Comparison of ENCODE assay signal across 33 cellular contexts in the genomic region with DNA sequence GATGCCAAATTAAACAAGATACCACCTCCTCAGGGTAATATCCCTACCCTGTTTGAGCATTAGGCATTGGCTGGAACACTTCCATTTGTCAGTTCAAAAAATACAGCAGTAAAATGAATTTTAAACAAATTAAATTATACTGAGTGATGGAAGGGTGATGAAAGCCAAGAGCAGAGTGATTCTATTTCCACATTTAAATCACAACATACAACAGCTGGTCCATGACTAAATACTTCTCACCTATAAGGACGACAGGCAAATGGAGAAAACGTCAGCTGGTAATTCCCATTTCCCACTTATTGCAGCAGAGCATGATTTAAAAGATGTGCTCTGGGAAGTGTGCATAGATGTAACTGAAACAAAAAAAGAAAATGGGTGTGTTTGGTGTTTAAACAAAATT.
"Had no signal": no experiment of that assay in that cellular context is flagged by ENCODE, and none has a peak within 500 bp of the region (broad histone marks: within the 10 kb centered on the region; RNA-seq: fewer than 3 reads in every experiment).

No MANE protein-coding gene starts in this region.

- H3K27ac ChIP-seq: adrenal gland, ascending aorta, brain microvascular endothelial cell, breast epithelium, cardiac muscle cell had no signal

- ATAC-seq: activated naive CD4-positive, alpha-beta T cell treated with anti-CD3 and anti-CD28 coated beads, Interleukin-2, amount 50 U/mL, for 72 hours; activated naive CD8-positive, alpha-beta T cell treated with anti-CD3 and anti-CD28 coated beads, Interleukin-2, amount 50 U/mL, for 24 hours; activated T-cell treated with anti-CD3 and anti-CD28 coated beads, Interleukin-2, amount 50 U/mL, for 4 hours; activated T-cell treated with anti-CD3 and anti-CD28 coated beads, Interleukin-2, amount 50 U/mL, for 72 hours; activated T-helper 17 cell treated with anti-CD3 and anti-CD28 coated beads, Interleukin-2, amount 50 U/mL, for 72 hours had no signal

- H3K36me3 ChIP-seq: adrenal gland, ascending aorta, brain microvascular endothelial cell, breast epithelium, cardiac muscle cell had no signal

- H3K4me1 ChIP-seq: adrenal gland, ascending aorta, breast epithelium had no signal

- H3K9me3 ChIP-seq: adrenal gland, ascending aorta, breast epithelium had no signal

- H3K27me3 ChIP-seq: adrenal gland, ascending aorta, brain microvascular endothelial cell, breast epithelium, cardiac muscle cell had no signal

- H3K4me3 ChIP-seq: adrenal gland, ascending aorta, breast epithelium, cardiac muscle cell had no signal

- FAIRE-seq: astrocyte, bronchial epithelial cell had no signal

- DNase-seq: activated effector memory CD4-positive, alpha-beta T cell treated with anti-CD3 and anti-CD28 coated beads, Interleukin-2, amount 50 U/mL, for 16 hours; activated effector memory CD4-positive, alpha-beta T cell treated with Interleukin-2 at 50 U/mL for 16 hours; activated gamma-delta T cell; activated gamma-delta T cell treated with Interleukin-2 at 50 U/mL for 16 hours; activated naive CD4-positive, alpha-beta T cell; activated naive CD4-positive, alpha-beta T cell treated with anti-CD3 and anti-CD28 coated beads for 36 hours; activated naive CD4-positive, alpha-beta T cell treated with anti-CD3 and anti-CD28 coated beads, Interleukin-2, amount 10 ng/mL, durations not matched to agents 7 days and 5 days; activated naive CD4-positive, alpha-beta T cell treated with anti-CD3 and anti-CD28 coated beads, Interleukin-2, amount 50 U/mL, for 16 hours; activated naive CD4-positive, alpha-beta T cell treated with Interleukin-2 at 50 U/mL for 16 hours; activated naive CD8-positive, alpha-beta T cell treated with anti-CD3 and anti-CD28 coated beads for 36 hours; activated naive CD8-positive, alpha-beta T cell treated with anti-CD3 and anti-CD28 coated beads, Interleukin-2, amount 10 ng/mL, durations not matched to agents 7 days and 5 days; activated naive CD8-positive, alpha-beta T cell treated with anti-CD3 and anti-CD28 coated beads, Interleukin-2, amount 50 U/mL, for 24 hours; activated T-cell treated with anti-CD3 and anti-CD28 coated beads, Interleukin-2, amount 50 U/mL, for 1 hour; activated T-cell treated with anti-CD3 and anti-CD28 coated beads, Interleukin-2, amount 50 U/mL, for 24 hours; activated T-cell treated with anti-CD3 and anti-CD28 coated beads, Interleukin-2, amount 50 U/mL, for 4 hours; activated T-cell treated with anti-CD3 and anti-CD28 coated beads, Interleukin-2, amount 50 U/mL, for 48 hours; activated T-cell treated with anti-CD3 and anti-CD28 coated beads, Interleukin-2, amount 50 U/mL, for 72 hours; adrenal gland; amniotic stem cell; amygdala; anterior cingulate cortex; aorta; brain microvascular endothelial cell; caudate nucleus; central memory CD4-positive, alpha-beta T cell; cerebellar nuclear complex had no signal
